ENCODE assay signal across 2 cellular contexts in the genomic region with DNA sequence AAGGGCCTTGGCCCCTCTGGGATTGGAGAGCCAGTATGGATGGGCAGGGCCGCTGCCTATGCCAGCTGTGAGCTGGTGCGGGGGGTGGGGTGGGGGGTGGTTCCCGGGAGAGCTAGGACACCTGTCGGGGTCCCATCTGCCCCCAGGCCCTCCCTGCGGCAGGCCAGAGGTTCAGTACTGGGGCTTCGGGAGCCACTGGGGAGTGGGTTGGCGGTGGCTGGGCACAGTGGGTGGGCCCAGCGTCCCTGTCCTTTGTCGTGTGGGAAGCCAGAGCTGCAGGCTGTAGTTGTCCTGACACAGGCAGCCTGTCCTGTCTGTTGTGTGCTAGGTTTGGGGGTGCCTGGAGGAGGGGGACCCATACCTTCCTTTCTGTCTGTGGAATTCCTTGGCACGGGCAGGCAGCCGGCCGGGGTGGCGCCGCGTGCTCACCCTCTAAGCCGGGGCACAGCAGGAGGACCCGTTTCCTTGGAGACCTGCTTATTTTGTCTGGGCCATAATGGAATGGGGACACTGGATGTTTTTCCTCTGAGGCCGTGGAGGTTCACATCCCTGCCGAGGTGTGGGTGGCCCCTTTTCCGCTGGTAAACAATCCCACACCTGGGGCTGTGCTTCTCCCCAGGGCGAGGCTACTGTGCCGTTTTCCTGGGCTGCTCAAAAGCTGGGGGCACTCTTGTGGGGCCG.
TF ChIP-seq lines count a peak whose summit lies in the region.

No MANE protein-coding gene starts in this region.

TF ChIP-seq in HEK293, 187 proteins besides CTCF, POLR2A, EP300 and RAD21:
- TF ChIP-seq ZNF16 (tag by site-specific recombination; IDR thresholded peaks at IDR 0.05; ENCODE audit: low read depth) (no peak), ZIC2 (tag by site-specific recombination; IDR thresholded peaks at IDR 0.05) (0 out of 2 replicates have a peak, but pooled peaks have one; percentile 10), ZNF544 (tag by site-specific recombination; IDR thresholded peaks at IDR 0.05) (no peak)

TF ChIP-seq in H1, 55 proteins besides CTCF, POLR2A, EP300 and RAD21:
- TF ChIP-seq MAFK (IDR thresholded peaks at IDR 0.05; ENCODE audit: low read depth, low read length) (no peak), SUZ12 (IDR thresholded peaks at IDR 0.05; ENCODE audit: low read length) (no peak), CTBP2 (IDR thresholded peaks at IDR 0.05; ENCODE audit: borderline replicate concordance, insufficient read depth, insufficient read length, low read length) (no peak), NRF1 (IDR thresholded peaks at IDR 0.05; ENCODE audit: low read depth, low read length) (no peak), KDM1A (IDR thresholded peaks at IDR 0.05; ENCODE audit: borderline replicate concordance, low read length) (no peak), EGR1 (IDR thresholded peaks at IDR 0.05; ENCODE audit: borderline replicate concordance, low read depth, low read length) (no peak), SP2 (IDR thresholded peaks at IDR 0.05; ENCODE audit: low read length) (no peak), JUN (IDR thresholded peaks at IDR 0.05; ENCODE audit: low read depth, low read length) (no peak), PHF8 (conservative IDR thresholded peaks at IDR 0.05; ENCODE audit: low read depth, low read length) (no peak)
- TF ChIP-seq, protein P1, sequence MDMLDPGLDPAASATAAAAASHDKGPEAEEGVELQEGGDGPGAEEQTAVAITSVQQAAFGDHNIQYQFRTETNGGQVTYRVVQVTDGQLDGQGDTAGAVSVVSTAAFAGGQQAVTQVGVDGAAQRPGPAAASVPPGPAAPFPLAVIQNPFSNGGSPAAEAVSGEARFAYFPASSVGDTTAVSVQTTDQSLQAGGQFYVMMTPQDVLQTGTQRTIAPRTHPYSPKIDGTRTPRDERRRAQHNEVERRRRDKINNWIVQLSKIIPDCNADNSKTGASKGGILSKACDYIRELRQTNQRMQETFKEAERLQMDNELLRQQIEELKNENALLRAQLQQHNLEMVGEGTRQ (IDR thresholded peaks at IDR 0.05; ENCODE audit: low read length), result no peak
